Comparison of ENCODE assay signal across 16 cellular contexts in genomic region chr7:105218215-105218614, GRCh38.
DNase-seq lines count a peak whose midpoint lies in the region; TF ChIP-seq lines count a peak whose summit lies in the region.
"Had no signal": no experiment of that assay in that cellular context is flagged by ENCODE, and none has a peak within 500 bp of the region (broad histone marks: within the 10 kb centered on the region; RNA-seq: fewer than 3 reads in every experiment).

No MANE protein-coding gene starts in this region.

- TF ChIP-seq CTCF in Calu3 (IDR thresholded peaks at IDR 0.05; ENCODE audit: unreplicated experiment) (no peak), epithelial cell of esophagus (IDR thresholded peaks at IDR 0.05; ENCODE audit: insufficient read depth, low read depth, low read length, missing control alignments) (no peak), tibial nerve (IDR thresholded peaks at IDR 0.05) (no peak), GM10248 (IDR thresholded peaks at IDR 0.05; ENCODE audit: control extremely low read depth, extremely low read depth, low read depth, missing control alignments) (no peak)

- H3K27me3 Mint-ChIP-seq in Calu3 (ENCODE audit: unreplicated experiment): no peaks in the 10 kb centered on the region
- H3K27me3 Mint-ChIP-seq in activated T-helper 2 cell treated with anti-CD3 and anti-CD28 coated beads, Interferon-gamma antibody, Interleukin-2, Interleukin-4, amounts not matched to agents 10 μg/mL and 5 μg/mL and 100 μg/mL, durations not matched to agents 14 hours and 24 hours and 36 hours (ENCODE audit: low read depth): no peaks in the 10 kb centered on the region
- H3K27me3 Mint-ChIP-seq: stimulated activated naive CD8-positive, alpha-beta T cell treated with anti-CD3 and anti-CD28 coated beads, Interleukin-15, amount 100 ng/mL, for 72 hours had no signal

- peaks cover 59% of the 10 kb centered on the region for H3K4me1 Mint-ChIP-seq in Calu3 (ENCODE audit: low read depth, unreplicated experiment)
- peaks cover 18% of the 10 kb centered on the region for H3K4me1 Mint-ChIP-seq in activated T-helper 2 cell treated with anti-CD3 and anti-CD28 coated beads, Interferon-gamma antibody, Interleukin-2, Interleukin-4, amounts not matched to agents 10 μg/mL and 5 μg/mL and 100 μg/mL, durations not matched to agents 14 hours and 24 hours and 36 hours (ENCODE audit: low read depth)

- peak overlapping the region; percentile 68 for H3K27ac Mint-ChIP-seq in Calu3 (ENCODE audit: unreplicated experiment)
- no peak overlapping the region for H3K27ac Mint-ChIP-seq in activated T-helper 2 cell treated with anti-CD3 and anti-CD28 coated beads, Interferon-gamma antibody, Interleukin-2, Interleukin-4, amounts not matched to agents 10 μg/mL and 5 μg/mL and 100 μg/mL, durations not matched to agents 14 hours and 24 hours and 36 hours
- H3K27ac Mint-ChIP-seq: stimulated activated naive CD8-positive, alpha-beta T cell treated with anti-CD3 and anti-CD28 coated beads, Interleukin-15, amount 100 ng/mL, for 72 hours had no signal

- BruUV-seq in Calu3 (replicated peaks; lab: Mats Ljungman, UMichigan): no TSS peak

- H3K36me3 ChIP-seq in HUES48 (ENCODE audit: control insufficient read depth, insufficient read depth, low read length): no peaks in the 10 kb centered on the region
- no peaks in the 10 kb centered on the region for H3K36me3 ChIP-seq in tibial nerve
- H3K36me3 ChIP-seq: BE2C, SJCRH30 had no signal

- POLR2A ChIA-PET in GM10248 (lab: Yijun Ruan, JAX): no interaction called here

- CTCF ChIA-PET in Calu3 (lab: Charles Lee) (no interaction called here), GM10248 (lab: Yijun Ruan, JAX) (interaction anchor here (2.8 kb wide), 1 partner anchor 8 kb away, joined by 8 read pairs; no protein-coding TSS in a partner anchor)

- no peak for TF ChIP-seq EP300 in tibial nerve (IDR thresholded peaks at IDR 0.05)

- H3K27me3 ChIP-seq in HUES48 (ENCODE audit: control insufficient read depth, insufficient read depth, low read length) (no peaks in the 10 kb centered on the region), tibial nerve (no peaks in the 10 kb centered on the region)
- H3K27me3 ChIP-seq: BE2C, SJCRH30 had no signal

- peaks cover 7% of the 10 kb centered on the region for H3K9me3 Mint-ChIP-seq in Calu3 (ENCODE audit: low read depth, unreplicated experiment)
- no peaks in the 10 kb centered on the region for H3K9me3 Mint-ChIP-seq in activated T-helper 2 cell treated with anti-CD3 and anti-CD28 coated beads, Interferon-gamma antibody, Interleukin-2, Interleukin-4, amounts not matched to agents 10 μg/mL and 5 μg/mL and 100 μg/mL, durations not matched to agents 14 hours and 24 hours and 36 hours
- H3K9me3 Mint-ChIP-seq: stimulated activated naive CD8-positive, alpha-beta T cell treated with anti-CD3 and anti-CD28 coated beads, Interleukin-15, amount 100 ng/mL, for 72 hours had no signal

- peak overlapping the region; percentile 35 for H3K4me3 Mint-ChIP-seq in Calu3 (ENCODE audit: low read depth, unreplicated experiment)
- H3K4me3 Mint-ChIP-seq in activated T-helper 2 cell treated with anti-CD3 and anti-CD28 coated beads, Interferon-gamma antibody, Interleukin-2, Interleukin-4, amounts not matched to agents 10 μg/mL and 5 μg/mL and 100 μg/mL, durations not matched to agents 14 hours and 24 hours and 36 hours (ENCODE audit: low read depth): no peak overlapping the region
- H3K4me3 Mint-ChIP-seq: neural crest cell; stimulated activated naive CD8-positive, alpha-beta T cell treated with anti-CD3 and anti-CD28 coated beads, Interleukin-15, amount 100 ng/mL, for 72 hours had no signal

- WGBS in tibial nerve, 2 donors: 84 to 89% methylated on average over 4 of the region's 4 CpGs

- peaks cover 4% of the 10 kb centered on the region for H3K36me3 Mint-ChIP-seq in Calu3 (ENCODE audit: insufficient read depth, unreplicated experiment)
- H3K36me3 Mint-ChIP-seq in activated T-helper 2 cell treated with anti-CD3 and anti-CD28 coated beads, Interferon-gamma antibody, Interleukin-2, Interleukin-4, amounts not matched to agents 10 μg/mL and 5 μg/mL and 100 μg/mL, durations not matched to agents 14 hours and 24 hours and 36 hours (ENCODE audit: low read depth): peaks cover 11% of the 10 kb centered on the region

- DNase-seq in Calu3 (peak; percentile 48), epithelial cell of esophagus (ENCODE audit: low read depth) (peak; percentile 86), renal cortical epithelial cell (ENCODE audit: low read depth) (peak; percentile 89), NCI-H1436 (lab: John Stamatoyannopoulos, UW) (no peak), tibial nerve (ENCODE audit: low spot score in 2 of 2) (no peak), GM10248 (ENCODE audit: extremely low spot score) (no peak)
- DNase-seq in activated T-helper 2 cell treated with anti-CD3 and anti-CD28 coated beads, Interferon-gamma antibody, Interleukin-2, Interleukin-4, amounts not matched to agents 10 μg/mL and 5 μg/mL and 100 μg/mL, durations not matched to agents 14 hours and 24 hours and 36 hours (ENCODE audit: low spot score): no peak
- DNase-seq: activated naive CD4-positive, alpha-beta T cell; BE2C; erythroblast; NCI-H446 treated with DMSO at 0.1 percent for 48 hours; SJCRH30; stimulated activated naive CD8-positive, alpha-beta T cell treated with anti-CD3 and anti-CD28 coated beads, Interleukin-15, amount 100 ng/mL, for 72 hours had no signal

- H3K9ac ChIP-seq in HUES48 (ENCODE audit: low read depth, low read length): no peak overlapping the region

- no peak overlapping the region for H3K4me3 ChIP-seq in HUES48 (ENCODE audit: low read depth, low read length)
- no peak overlapping the region for H3K4me3 ChIP-seq in epithelial cell of esophagus (ENCODE audit: low read length)
- no peak overlapping the region for H3K4me3 ChIP-seq in tibial nerve
- H3K4me3 ChIP-seq: coronary artery, SJCRH30 had no signal

- H3K9me3 ChIP-seq in HUES48 (ENCODE audit: control insufficient read depth, insufficient read depth, low read length): no peaks in the 10 kb centered on the region
- H3K9me3 ChIP-seq in tibial nerve: no peaks in the 10 kb centered on the region
- H3K9me3 ChIP-seq: BE2C had no signal

- intact Hi-C loops in Calu3 (cut with micrococcal nuclease; ENCODE audit: unreplicated experiment): loop anchor here (2.0 kb wide), 1 partner anchor 61 kb away; no protein-coding TSS in a partner anchor
- intact Hi-C loops in activated T-helper 2 cell treated with anti-CD3 and anti-CD28 coated beads, Interferon-gamma antibody, Interleukin-2, Interleukin-4, amounts not matched to agents 10 μg/mL and 5 μg/mL and 100 μg/mL, durations not matched to agents 14 hours and 24 hours and 36 hours (cut with micrococcal nuclease): no loop called here

- no peak for TF ChIP-seq POLR2A in tibial nerve (IDR thresholded peaks at IDR 0.05)

- H3K4me1 ChIP-seq in HUES48 (ENCODE audit: control insufficient read depth, insufficient read depth, low read length) (peaks cover 25% of the 10 kb centered on the region; the same call in 1 of the 2 replicates), tibial nerve (peaks cover 0 to 21% (median 7%) of the 10 kb centered on the region in 4 donors)

- H3K27ac ChIP-seq in HUES48 (ENCODE audit: low read depth, low read length): peak overlapping the region; percentile 29
- H3K27ac ChIP-seq in tibial nerve: no peak overlapping the region
- H3K27ac ChIP-seq: coronary artery, SJCRH30 had no signal

Comparison
In these comparisons a context has a peak if more than half of its experiments do, and no peak if none do; other contexts are left out.
1. DNase-seq: peak in Calu3 (single experiment), epithelial cell of esophagus (single experiment) and renal cortical epithelial cell (single experiment); none in NCI-H1436 (single experiment), activated T-helper 2 cell treated with anti-CD3 and anti-CD28 coated beads, Interferon-gamma antibody, Interleukin-2, Interleukin-4, amounts not matched to agents 10 μg/mL and 5 μg/mL and 100 μg/mL, durations not matched to agents 14 hours and 24 hours and 36 hours (single experiment), tibial nerve (0 of 2) and GM10248 (single experiment).